1 cellular context compared by ENCODE assay signal in genomic region chr1:11550664-11551283, GRCh38.
TF ChIP-seq lines count a peak whose summit lies in the region.

No MANE protein-coding gene starts in this region.

TF ChIP-seq in SK-N-SH treated with all-trans-retinoic acid at 6 μM for 48 hours, 23 proteins besides CTCF, POLR2A, EP300 and RAD21 (continued from another document):
- TF ChIP-seq GLIS3 (CRISPR knock-in tag; IDR thresholded peaks at IDR 0.05) (no peak), ZFP3 (CRISPR knock-in tag; IDR thresholded peaks at IDR 0.05) (peak; percentile 69), CREB5 (CRISPR knock-in tag; IDR thresholded peaks at IDR 0.05; ENCODE audit: low read depth) (no peak), OSR1 (CRISPR knock-in tag; IDR thresholded peaks at IDR 0.05) (no peak), ZNF565 (CRISPR knock-in tag; conservative IDR thresholded peaks at IDR 0.05; ENCODE audit: low read depth) (no peak)
TF ChIP-seq in SK-N-SH treated with all-trans-retinoic acid at 6 μM for 48 hours: peak in this region for 5.
